1 cellular context compared by ENCODE assay signal in the genomic region with DNA sequence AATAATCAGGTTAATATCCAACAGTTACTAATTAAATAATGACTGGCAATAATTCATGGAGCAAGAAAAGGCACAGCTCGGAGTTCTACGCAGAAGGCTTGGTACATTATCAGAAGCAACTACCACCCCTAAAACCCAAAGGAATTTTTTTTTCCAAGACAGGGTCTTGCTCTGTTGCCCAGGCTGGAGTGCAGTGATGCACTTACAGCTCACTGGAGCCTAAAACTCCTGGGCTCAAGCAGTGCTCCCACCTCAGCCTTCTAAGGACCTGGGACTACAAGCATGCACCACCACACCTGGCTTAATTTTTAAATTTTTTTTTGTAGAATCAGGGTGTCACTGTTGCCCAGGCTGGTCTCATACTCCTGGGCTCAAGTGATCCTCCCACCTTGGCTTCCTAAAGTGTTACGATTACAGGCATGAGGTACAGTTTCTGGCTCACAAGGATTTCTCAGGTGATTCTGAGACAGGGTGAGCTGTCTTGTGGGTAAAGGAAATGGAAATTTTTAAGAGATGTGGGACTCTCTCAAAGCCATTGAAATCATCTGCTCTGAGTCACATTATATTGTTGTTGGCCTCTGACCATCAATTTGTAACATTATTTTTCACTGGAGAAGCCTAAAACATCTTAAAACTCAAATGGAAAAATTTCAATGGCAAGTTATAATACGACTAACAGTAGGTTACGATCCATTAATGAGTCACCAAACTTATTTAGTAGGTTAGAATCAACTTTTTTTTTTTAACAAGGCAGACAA.
A peak's percentile ranks its signal among the peaks of the same experiment; 100 is the strongest.
TF ChIP-seq lines count a peak whose summit lies in the region.

No MANE protein-coding gene starts in this region.

TF ChIP-seq in HCT116, 20 proteins besides CTCF, POLR2A, EP300 and RAD21:
- TF ChIP-seq JUND (IDR thresholded peaks at IDR 0.05) (no peak), CEBPB (IDR thresholded peaks at IDR 0.05; ENCODE audit: low read depth) (no peak), ELF1 (IDR thresholded peaks at IDR 0.05; ENCODE audit: borderline replicate concordance, low read depth) (no peak), FOSL1 (IDR thresholded peaks at IDR 0.05; ENCODE audit: low read depth) (peak; percentile 7; the same call in 1 of the 2 replicates), SIN3A (IDR thresholded peaks at IDR 0.05; ENCODE audit: low read depth) (no peak), SRF (IDR thresholded peaks at IDR 0.05; ENCODE audit: low read depth) (no peak)
- TF ChIP-seq, protein P1, sequence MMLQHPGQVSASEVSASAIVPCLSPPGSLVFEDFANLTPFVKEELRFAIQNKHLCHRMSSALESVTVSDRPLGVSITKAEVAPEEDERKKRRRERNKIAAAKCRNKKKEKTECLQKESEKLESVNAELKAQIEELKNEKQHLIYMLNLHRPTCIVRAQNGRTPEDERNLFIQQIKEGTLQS (IDR thresholded peaks at IDR 0.05): no peak
